ENCODE assay signal across 1 cellular context in genomic region chr19:15120135-15121026, GRCh38.
TF ChIP-seq lines count a peak whose summit lies in the region.

No MANE protein-coding gene starts in this region.

TF ChIP-seq in HepG2, 621 proteins besides CTCF, POLR2A, EP300 and RAD21:
- no peak for TF ChIP-seq SNAPC2 (CRISPR knock-in tag; IDR thresholded peaks at IDR 0.05)
- TF ChIP-seq ZNF12 (CRISPR knock-in tag; IDR thresholded peaks at IDR 0.05) = peak; percentile 33; the same call in 1 of the 2 replicates
- TF ChIP-seq SOX6 (IDR thresholded peaks at IDR 0.05) = no peak
- peak; percentile 23; the same call in 1 of the 2 replicates for TF ChIP-seq SOX6 (CRISPR knock-in tag; IDR thresholded peaks at IDR 0.05)
- peak; percentile 97 for TF ChIP-seq ZNF770 (CRISPR knock-in tag; IDR thresholded peaks at IDR 0.05)
- TF ChIP-seq ZNF768 (CRISPR knock-in tag; IDR thresholded peaks at IDR 0.05) = peak; percentile 89
- no peak for TF ChIP-seq PAWR (CRISPR knock-in tag; IDR thresholded peaks at IDR 0.05; ENCODE audit: borderline replicate concordance)
